26 cellular contexts compared by ENCODE assay signal in the genomic region with DNA sequence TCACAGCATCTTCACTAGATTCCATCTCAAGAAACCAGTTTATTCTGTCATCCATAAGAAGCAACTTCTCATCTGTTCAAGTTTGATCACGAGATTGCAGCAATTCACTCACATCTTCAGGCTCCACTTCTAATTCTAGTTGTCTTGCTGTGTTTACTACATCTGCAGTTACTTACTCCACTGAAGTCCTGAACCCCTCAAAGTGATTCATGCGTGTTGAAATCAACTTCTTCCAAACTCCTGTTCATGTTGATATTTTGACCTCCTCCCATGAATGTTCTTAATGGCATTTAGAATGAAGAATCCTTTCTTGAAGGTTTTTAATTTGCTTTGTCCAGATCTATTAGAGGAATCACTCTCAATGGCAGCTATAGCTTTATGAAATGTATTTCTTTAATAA.
"Had no signal": no experiment of that assay in that cellular context is flagged by ENCODE, and none has a peak within 500 bp of the region (broad histone marks: within the 10 kb centered on the region; RNA-seq: fewer than 3 reads in every experiment).

No MANE protein-coding gene starts in this region.

- DNase-seq: activated CD4-positive, alpha-beta T cell treated with anti-CD3 and anti-CD28 coated beads, Interleukin-2, amount 10 ng/mL, durations not matched to agents 24 days and 14 days; activated CD4-positive, alpha-beta T cell treated with anti-CD3 and anti-CD28 coated beads, Interleukin-2, amount 50 U/mL, for 48 hours; activated CD4-positive, CD25-positive, alpha-beta regulatory T cell treated with anti-CD3 and anti-CD28 coated beads, Interleukin-2, amount 50 U/mL, for 72 hours; activated CD8-positive, alpha-beta memory T cell treated with anti-CD3 and anti-CD28 coated beads, Interleukin-2, amount 10 ng/mL, durations not matched to agents 7 days and 5 days; activated effector memory CD4-positive, alpha-beta T cell treated with Interleukin-2 at 50 U/mL for 16 hours; activated naive CD4-positive, alpha-beta T cell treated with Interleukin-2 at 50 U/mL for 16 hours; activated T-cell treated with anti-CD3 and anti-CD28 coated beads, Interleukin-2, amount 50 U/mL, for 24 hours; brain microvascular endothelial cell; Kasumi-1; KBM-7; NCI-H1048; NCI-H146; NCI-H187 treated with DMSO at 0.1 percent for 48 hours; NCI-H2081 treated with DMSO at 0.1 percent for 48 hours; NCI-H226; NCI-H526; NCI-H82; NK-92 treated with Interleukin-12 subunit alpha and Interleukin-12 subunit beta, amount 100 ng/mL, for 24 hours; PC-3; SHP77 treated with DMSO at 0.1 percent for 48 hours; T-helper 17 cell; T-helper 9 cell had no signal

- ATAC-seq: activated CD8-positive, alpha-beta memory T cell treated with anti-CD3 and anti-CD28 coated beads, Interleukin-2, amount 10 ng/mL, durations not matched to agents 7 days and 5 days; PC-3; T-helper 17 cell; WTC11 had no signal

- H3K27ac Mint-ChIP-seq: activated CD4-positive, alpha-beta T cell treated with anti-CD3 and anti-CD28 coated beads, Interleukin-2, amount 10 ng/mL, durations not matched to agents 24 days and 14 days; activated CD8-positive, alpha-beta memory T cell treated with anti-CD3 and anti-CD28 coated beads, Interleukin-2, amount 10 ng/mL, durations not matched to agents 7 days and 5 days; activated naive CD8-positive, alpha-beta T cell; activated T-cell treated with anti-CD3 and anti-CD28 coated beads, Interleukin-2, amount 50 U/mL, for 24 hours; activated T-helper 1 cell treated with anti-CD3 and anti-CD28 coated beads, Interleukin-12 subunit alpha, Interleukin-12 subunit beta, Interleukin-2, Interleukin-4 antibody, amounts not matched to agents 30 ng/mL and 10 ng/mL and 1 ng/mL, durations not matched to agents 14 hours and 24 hours and 36 hours; T-helper 17 cell; WTC11 had no signal

- H3K36me3 ChIP-seq: brain microvascular endothelial cell, cardiac muscle cell had no signal

- H3K4me3 ChIP-seq: cardiac muscle cell had no signal

- H3K27me3 Mint-ChIP-seq: activated CD4-positive, alpha-beta T cell treated with anti-CD3 and anti-CD28 coated beads, Interleukin-2, amount 10 ng/mL, durations not matched to agents 24 days and 14 days; activated CD8-positive, alpha-beta memory T cell treated with anti-CD3 and anti-CD28 coated beads, Interleukin-2, amount 10 ng/mL, durations not matched to agents 7 days and 5 days; activated naive CD8-positive, alpha-beta T cell; activated T-cell treated with anti-CD3 and anti-CD28 coated beads, Interleukin-2, amount 50 U/mL, for 24 hours; T-helper 17 cell had no signal

- H3K27ac ChIP-seq: brain microvascular endothelial cell, cardiac muscle cell had no signal

- H3K4me3 Mint-ChIP-seq: activated CD4-positive, alpha-beta T cell treated with anti-CD3 and anti-CD28 coated beads, Interleukin-2, amount 10 ng/mL, durations not matched to agents 24 days and 14 days; activated CD8-positive, alpha-beta memory T cell treated with anti-CD3 and anti-CD28 coated beads, Interleukin-2, amount 10 ng/mL, durations not matched to agents 7 days and 5 days; activated naive CD8-positive, alpha-beta T cell; activated T-cell treated with anti-CD3 and anti-CD28 coated beads, Interleukin-2, amount 50 U/mL, for 24 hours; activated T-helper 1 cell treated with anti-CD3 and anti-CD28 coated beads, Interleukin-12 subunit alpha, Interleukin-12 subunit beta, Interleukin-2, Interleukin-4 antibody, amounts not matched to agents 30 ng/mL and 10 ng/mL and 1 ng/mL, durations not matched to agents 14 hours and 24 hours and 36 hours; T-helper 17 cell; WTC11 had no signal

- H3K27me3 ChIP-seq: brain microvascular endothelial cell, cardiac muscle cell had no signal
